Comparison of ENCODE assay signal across 7 cellular contexts in the genomic region with DNA sequence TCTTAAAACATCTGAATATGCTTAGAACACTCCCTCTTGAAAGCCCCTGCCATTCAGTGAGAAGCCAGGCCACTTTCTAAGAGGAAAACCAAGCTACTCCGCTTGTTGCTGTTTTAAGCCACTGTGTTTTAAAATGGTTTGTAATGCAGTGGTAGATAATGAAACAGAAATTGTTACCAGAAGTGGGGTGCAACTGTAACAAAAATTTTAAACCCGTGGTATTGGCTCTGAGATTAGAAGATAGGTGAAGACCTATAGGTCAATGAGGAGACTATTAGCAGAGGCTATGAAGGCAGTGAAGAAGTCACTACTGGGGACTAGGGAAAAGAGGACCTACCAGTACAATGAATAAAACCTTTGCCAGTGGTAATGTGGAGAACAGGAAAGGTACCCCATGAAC.
"Had no signal": no experiment of that assay in that cellular context is flagged by ENCODE, and none has a peak within 500 bp of the region (broad histone marks: within the 10 kb centered on the region; RNA-seq: fewer than 3 reads in every experiment).

No MANE protein-coding gene starts in this region.

- H3K4me2 ChIP-seq: KMS-11 had no signal

- FAIRE-seq: HepG2, HTR-8/SVneo had no signal

- DNase-seq: IMR-90, KBM-7, KG1 had no signal

- H3K27ac ChIP-seq: HL-60, KMS-11 had no signal

- H3K9ac ChIP-seq: KMS-11 had no signal

- ATAC-seq: HepG2 had no signal
